8 cellular contexts compared by ENCODE assay signal in genomic region chr12:124032265-124032886, GRCh38. TPM values are rescaled to one million over a fixed set of nuclear protein-coding genes. Genes with fewer than 3 reads are reported as not detected.
DNase-seq lines count a peak whose midpoint lies in the region; ATAC-seq and TF ChIP-seq lines count a peak whose summit lies in the region.

No MANE protein-coding gene starts in this region.

- 34% methylated on average over 2 of the region's 9 CpGs; no CpG with 5 or more reads in 1 of the 2 experiments for WGBS in IMR-90 (ENCODE audit: extremely low coverage in 2 of 2, insufficient read length in 1 of 2), 2 experiments
- 48% methylated on average over 9 of the region's 9 CpGs for WGBS in SK-N-SH (ENCODE audit: low lambda C conversion rate)

- no peak overlapping the region for H2AK9ac ChIP-seq in IMR-90 (replicated peaks; ENCODE audit: low read depth, low read length, poor library complexity)

- peaks cover 6% of the 10 kb centered on the region; the same call in 1 of the 2 replicates for H3K9me1 ChIP-seq in IMR-90 (ENCODE audit: insufficient read depth, low read length)

- no peak for TF ChIP-seq POLR2A in IMR-90 (IDR thresholded peaks at IDR 0.05; ENCODE audit: low read depth, low read length)

- no peaks in the 10 kb centered on the region for H3K36me3 ChIP-seq in IMR-90 (ENCODE audit: control insufficient read depth, insufficient read depth, low read length)
- H3K36me3 ChIP-seq in SK-N-SH (replicated peaks in 1 of 2; ENCODE audit: control insufficient read depth in 1 of 2, insufficient read depth in 2 of 2, low read length in 1 of 2) = no peaks in the 10 kb centered on the region

- H3K4me1 ChIP-seq in IMR-90 (ENCODE audit: control insufficient read depth, insufficient read depth, low read length) (peaks cover 8% of the 10 kb centered on the region; the same call in 1 of the 2 replicates), SK-N-SH (ENCODE audit: control insufficient read depth in 1 of 2, insufficient read depth in 2 of 2, low read depth in 1 of 2, low read length in 1 of 2) (peaks cover 18 to 22% of the 10 kb centered on the region in 2 experiments; a peak in 2 of 4 replicates)

- no peak overlapping the region for H3K27ac Mint-ChIP-seq in natural killer cell

- no peak overlapping the region for H4K5ac ChIP-seq in IMR-90 (ENCODE audit: low read depth, low read length)

- H3K9ac ChIP-seq in IMR-90 (ENCODE audit: low read depth, low read length) = no peak overlapping the region
- H3K9ac ChIP-seq in SK-N-SH = no peak overlapping the region

- H3K79me1 ChIP-seq in IMR-90 (ENCODE audit: low read depth in 1 of 2, low read length in 2 of 2) = no peaks in the 10 kb centered on the region

- no peaks in the 10 kb centered on the region for H3K79me2 ChIP-seq in SK-N-SH (ENCODE audit: insufficient read depth)

- H3K27me3 ChIP-seq in IMR-90 (ENCODE audit: control insufficient read depth, insufficient read depth, low read length) = no peaks in the 10 kb centered on the region
- H3K27me3 ChIP-seq in SK-N-SH (ENCODE audit: insufficient read depth) = no peaks in the 10 kb centered on the region

- dilution Hi-C loops in IMR-90 (cut with HindIII; ENCODE audit: low sequenced_read_pairs, unreplicated experiment) = no loop called here

- H3K18ac ChIP-seq in IMR-90 (ENCODE audit: low read depth, low read length) = no peak overlapping the region

- no peak overlapping the region for H3K4ac ChIP-seq in IMR-90 (ENCODE audit: low read depth, low read length)

- intact Hi-C loops in IMR-90 (cut with micrococcal nuclease) = loop anchor here (1.0 to 5.0 kb wide), 4 partner anchors 35 to 231 kb away; partner anchors contain the start of genes CCDC92 and ZNF664
- intact Hi-C loops in natural killer cell (cut with micrococcal nuclease) = loop anchor here (1.0 kb wide), 1 partner anchor 127 kb away; no protein-coding TSS in a partner anchor

- no peak overlapping the region for H2BK5ac ChIP-seq in IMR-90 (ENCODE audit: low read depth, low read length, poor library complexity, severe bottlenecking)

- H3K4me2 ChIP-seq in IMR-90 (ENCODE audit: low read depth, low read length) (no peak overlapping the region), SK-N-SH (no peak overlapping the region)

- H2AFZ ChIP-seq in IMR-90 (replicated peaks; ENCODE audit: low read length, poor library complexity) (no peak overlapping the region), SK-N-SH (ENCODE audit: low read depth) (no peak overlapping the region)

- DNase-seq in NOMO-1 treated with DMSO at 0.1 percent for 48 hours (lab: John Stamatoyannopoulos, UW; ENCODE audit: unreplicated experiment) (peak; percentile 11), NOMO-1 treated with dmso at 0.1 percent for 144 hours (lab: John Stamatoyannopoulos, UW; ENCODE audit: unreplicated experiment) (no peak), IMR-90 (peak; percentile 71), SK-N-SH (peak; percentile 83), fibroblast of gingiva (ENCODE audit: low read depth) (peak; percentile 62), natural killer cell (no peak)
- DNase-seq in activated effector memory CD4-positive, alpha-beta T cell treated with anti-CD3 and anti-CD28 coated beads, Interleukin-2, amount 50 U/mL, for 16 hours = no peak

- POLR2A ChIA-PET in IMR-90 (lab: Charles Lee; ENCODE audit: unreplicated experiment) = no interaction called here
- POLR2A ChIA-PET in SK-N-SH (lab: Yijun Ruan, JAX) = no interaction called here

- no peak overlapping the region for H2BK15ac ChIP-seq in IMR-90 (ENCODE audit: low read depth, low read length)

- TF ChIP-seq RAD21 in IMR-90 (IDR thresholded peaks at IDR 0.05; ENCODE audit: low read length) (peak; percentile 82), SK-N-SH (IDR thresholded peaks at IDR 0.05; ENCODE audit: low read length) (peak; percentile 75)

- CTCF ChIA-PET in IMR-90 (lab: Yijun Ruan, JAX) = interaction anchor here (0.7 to 1.5 kb wide), 10 partner anchors 11 to 289 kb away, joined by 3 to 11 read pairs (median 3); no protein-coding TSS in a partner anchor
- CTCF ChIA-PET in SK-N-SH (lab: Yijun Ruan, JAX) = interaction anchor here (0.6 to 2.2 kb wide), 54 partner anchors 8 to 755 kb away, joined by 3 to 14 read pairs (median 4); no protein-coding TSS in a partner anchor

- no peak overlapping the region for H2BK120ac ChIP-seq in IMR-90 (ENCODE audit: low read depth, low read length)

- H3K4me3 Mint-ChIP-seq in natural killer cell = no peak overlapping the region

- in situ Hi-C loops in IMR-90 (cut with MboI; ENCODE audit: low sequenced_read_pairs) = no loop called here

- H2BK20ac ChIP-seq in IMR-90 (ENCODE audit: low read depth, low read length) = no peak overlapping the region

- H3K4me3 ChIP-seq in IMR-90 (ENCODE audit: insufficient read depth, low read depth, low read length) = no peak overlapping the region
- no peak overlapping the region for H3K4me3 ChIP-seq in SK-N-SH (ENCODE audit: low read depth in 2 of 2, low read length in 1 of 2)

- H3K9me3 Mint-ChIP-seq in natural killer cell = no peaks in the 10 kb centered on the region

- no peak overlapping the region for H3K14ac ChIP-seq in IMR-90 (replicated peaks; ENCODE audit: low read depth, low read length)

- no peaks in the 10 kb centered on the region for H3K36me3 Mint-ChIP-seq in natural killer cell

- peaks cover 13 to 34% of the 10 kb centered on the region in 2 donors for H3K27me3 Mint-ChIP-seq in natural killer cell (ENCODE audit: low read depth in 2 of 2)

- H3K9me3 ChIP-seq in IMR-90 (ENCODE audit: control insufficient read depth, insufficient read depth, low read length) (no peaks in the 10 kb centered on the region), SK-N-SH (no peaks in the 10 kb centered on the region)

- H3K23ac ChIP-seq in IMR-90 (ENCODE audit: low read depth, low read length) = no peak overlapping the region

- no peak overlapping the region for H4K91ac ChIP-seq in IMR-90 (ENCODE audit: insufficient read depth, low read depth, low read length)

- no peak overlapping the region for H3K56ac ChIP-seq in IMR-90 (ENCODE audit: extremely low read depth, insufficient read depth, low read length)

- H4K8ac ChIP-seq in IMR-90 (ENCODE audit: low read depth in 2 of 2, low read length in 2 of 2) = no peak overlapping the region

- no peak for TF ChIP-seq EP300 in SK-N-SH (IDR thresholded peaks at IDR 0.05; ENCODE audit: borderline replicate concordance in 1 of 2, low read depth in 1 of 2, low read length in 1 of 2)

- TF ChIP-seq CTCF in IMR-90 (conservative IDR thresholded peaks at IDR 0.05; ENCODE audit: low read depth, low read length) (peak; percentile 85), SK-N-SH (IDR thresholded peaks at IDR 0.05) (peak; percentile 93), natural killer cell (IDR thresholded peaks at IDR 0.05) (peak; percentile 70)

- peaks cover 14% of the 10 kb centered on the region for H3F3A ChIP-seq in SK-N-SH (replicated peaks; ENCODE audit: insufficient read depth)

- H3K27ac ChIP-seq in IMR-90 (ENCODE audit: insufficient read depth, low read length) (no peak overlapping the region), SK-N-SH (ENCODE audit: low read depth in 2 of 2, low read length in 1 of 2) (no peak overlapping the region)

- no peaks in the 10 kb centered on the region for H4K20me1 ChIP-seq in IMR-90 (ENCODE audit: insufficient read depth, low read length)
- H4K20me1 ChIP-seq in SK-N-SH (ENCODE audit: insufficient read depth) = no peaks in the 10 kb centered on the region

- BruUV-seq in IMR-90 (replicated peaks; lab: Mats Ljungman, UMichigan) = no TSS peak

- H2AK5ac ChIP-seq in IMR-90 (ENCODE audit: low read depth, low read length) = peak overlapping the region; percentile 20; the same call in 1 of the 2 replicates

- no peaks in the 10 kb centered on the region for H3K9me2 ChIP-seq in SK-N-SH

- peaks cover 5 to 7% of the 10 kb centered on the region in 2 donors for H3K4me1 Mint-ChIP-seq in natural killer cell

- ATAC-seq in IMR-90 (ENCODE audit: low read depth) (peak; percentile 73), natural killer cell (peak in 2 of 3 donors; percentile 38 to 52), GM19351 (IDR thresholded peaks at IDR 0.05; ENCODE audit: unreplicated experiment) (no peak)

TF ChIP-seq in IMR-90, 13 proteins besides CTCF, POLR2A, EP300 and RAD21:
- TF ChIP-seq SMC3 (IDR thresholded peaks at IDR 0.05; ENCODE audit: low read depth, low read length) = peak; percentile 80
- no peak for TF ChIP-seq CEBPB (IDR thresholded peaks at IDR 0.05; ENCODE audit: low read depth, low read length)

TF ChIP-seq in SK-N-SH, 30 proteins besides CTCF, POLR2A, EP300 and RAD21:
- peak; percentile 46 for TF ChIP-seq SMC3 (IDR thresholded peaks at IDR 0.05; ENCODE audit: low read depth, low read length)
- TF ChIP-seq RXRA (IDR thresholded peaks at IDR 0.05; ENCODE audit: borderline replicate concordance, low read depth) = no peak

RNA-seq across cellular contexts. Expression of gene ZNF664, which starts 59.4 kb away (rescaled TPM):
- total RNA-seq in IMR-90 (2012; rRNA removed) (32.6 and 36.7 TPM in 2 replicates), natural killer cell (10 to 100 TPM; 36.0 to 47.3 (median 46.9) TPM)
- polyA plus RNA-seq in IMR-90 (2012; rRNA removed) (24.6 and 29.9 TPM in 2 replicates), SK-N-SH (2012; rRNA removed) (34.9 and 51.0 TPM in 2 replicates)
- polyA plus RNA-seq in IMR-90 (2012; cell fraction: cytosol; rRNA removed) = 14.0 and 16.7 TPM in 2 replicates
- 9.3 and 24.8 TPM in 2 replicates for polyA plus RNA-seq in IMR-90 (2012; cell fraction: nucleus; rRNA removed; ENCODE audit: low replicate concordance)
- polyA plus RNA-seq in SK-N-SH (2012; cell fraction: cytosol; rRNA removed) = 54.8 and 55.1 TPM in 2 replicates
- polyA plus RNA-seq in SK-N-SH (2012; cell fraction: nucleus; rRNA removed) = 34.9 and 41.5 TPM in 2 replicates

RNA-seq across cellular contexts. Expression of gene CCDC92, which starts 59.7 kb away (rescaled TPM):
- total RNA-seq in IMR-90 (2012; rRNA removed) (5.7 and 8.1 TPM in 2 replicates), natural killer cell (10 to 100 TPM; 37.6 to 42.4 (median 39.1) TPM)
- polyA plus RNA-seq in IMR-90 (2012; rRNA removed) (55.5 and 61.1 TPM in 2 replicates), SK-N-SH (2012; rRNA removed) (34.8 and 53.5 TPM in 2 replicates)
- 75.4 and 87.9 TPM in 2 replicates for polyA plus RNA-seq in IMR-90 (2012; cell fraction: cytosol; rRNA removed)
- polyA plus RNA-seq in IMR-90 (2012; cell fraction: nucleus; rRNA removed; ENCODE audit: low replicate concordance) = 91.3 and 94.1 TPM in 2 replicates
- polyA plus RNA-seq in SK-N-SH (2012; cell fraction: cytosol; rRNA removed) = 46.3 and 53.9 TPM in 2 replicates
- 55.0 and 60.5 TPM in 2 replicates for polyA plus RNA-seq in SK-N-SH (2012; cell fraction: nucleus; rRNA removed)

Comparison
In these comparisons a context has a peak if more than half of its experiments do, and no peak if none do; other contexts are left out.
1. DNase-seq: peak in NOMO-1 treated with DMSO at 0.1 percent for 48 hours (single experiment), IMR-90 (single experiment), SK-N-SH (single experiment) and fibroblast of gingiva (single experiment); none in NOMO-1 treated with dmso at 0.1 percent for 144 hours (single experiment), natural killer cell (single experiment) and activated effector memory CD4-positive, alpha-beta T cell treated with anti-CD3 and anti-CD28 coated beads, Interleukin-2, amount 50 U/mL, for 16 hours (single experiment).
2. Peak in every context shown above with its lines, with median percentiles within 50 percentile points of each other: CTCF ChIP-seq.